26 cellular contexts compared by ENCODE assay signal in the genomic region with DNA sequence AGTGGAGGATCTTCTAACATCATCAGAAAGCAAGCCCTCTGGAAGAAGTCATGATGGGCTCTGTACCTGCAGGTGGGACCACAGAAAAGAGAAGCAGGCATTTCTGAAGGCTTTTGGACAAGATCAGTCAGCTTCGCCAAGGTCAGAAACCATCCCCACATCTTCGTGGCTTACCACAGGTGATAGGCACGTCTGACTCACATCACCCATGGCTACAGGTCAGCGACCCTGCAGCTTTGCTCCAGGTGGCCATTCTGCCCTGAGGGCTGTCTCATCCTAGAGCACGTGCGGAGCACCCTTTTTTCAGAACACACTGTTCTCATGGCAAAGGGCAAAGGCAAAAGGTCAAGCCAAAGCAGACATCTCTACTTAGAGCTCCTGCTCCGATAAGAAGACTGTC.
DNase-seq lines count a peak whose midpoint lies in the region; FAIRE-seq and TF ChIP-seq lines count a peak whose summit lies in the region.
"Had no signal": no experiment of that assay in that cellular context is flagged by ENCODE, and none has a peak within 500 bp of the region (broad histone marks: within the 10 kb centered on the region; RNA-seq: fewer than 3 reads in every experiment).

No MANE protein-coding gene starts in this region.

- no peak overlapping the region for H2BK12ac ChIP-seq in neuronal stem cell (ENCODE audit: low read length)

- no peak overlapping the region for H2BK15ac ChIP-seq in neuronal stem cell (ENCODE audit: low read length)

- no peak overlapping the region for H2BK120ac ChIP-seq in neuronal stem cell (ENCODE audit: low read depth, low read length)

- TF ChIP-seq CTCF in bronchial epithelial cell (IDR thresholded peaks at IDR 0.05; ENCODE audit: insufficient read depth, low read length, severe bottlenecking) (no peak), brain microvascular endothelial cell (IDR thresholded peaks at IDR 0.05; ENCODE audit: low read depth, low read length, missing control alignments) (no peak)

- no peak overlapping the region for H4K91ac ChIP-seq in neuronal stem cell (ENCODE audit: low read depth, low read length, poor library complexity)

- no peak overlapping the region for H2AK5ac ChIP-seq in neuronal stem cell (ENCODE audit: low read depth, low read length)

- no peak overlapping the region for H2BK5ac ChIP-seq in neuronal stem cell (ENCODE audit: low read length)

- peaks cover 0 to 5% of the 10 kb centered on the region in 2 donors for H3K9me3 ChIP-seq in neuronal stem cell (replicated peaks in 1 of 2; ENCODE audit: control insufficient read depth in 2 of 2, insufficient read depth in 1 of 2, low read depth in 1 of 2, low read length in 2 of 2)
- H3K9me3 ChIP-seq: BE2C, BLaER1 had no signal

- H3K18ac ChIP-seq in neuronal stem cell (ENCODE audit: low read length): no peak overlapping the region

- no peak for DNase-seq in bronchial epithelial cell (ENCODE audit: low read depth)
- no peak for DNase-seq in neuronal stem cell (ENCODE audit: low spot score)
- DNase-seq in brain microvascular endothelial cell: no peak
- no peak for DNase-seq in ureter (ENCODE audit: low spot score)
- DNase-seq in head of caudate nucleus: no peak
- DNase-seq: 8988T; ACHN; BE2C; C1 segment of cervical spinal cord; CD4-positive, alpha-beta memory T cell; CD4-positive, CD25-positive, alpha-beta regulatory T cell; CD8-positive, alpha-beta memory T cell; COR-L47; DMS 273 treated with DMSO at 0.1 percent for 48 hours; DMS153; DMS53; DMS79; DND-41; EL; GDM1 had no signal

- H4K8ac ChIP-seq in neuronal stem cell (ENCODE audit: low read depth, low read length): no peak overlapping the region

- no peaks in the 10 kb centered on the region for H3K36me3 ChIP-seq in bronchial epithelial cell (ENCODE audit: control insufficient read depth, insufficient read depth, low read length)
- H3K36me3 ChIP-seq in neuronal stem cell (replicated peaks in 1 of 2; ENCODE audit: control insufficient read depth in 2 of 2, insufficient read depth in 2 of 2, low read length in 2 of 2): no peaks in the 10 kb centered on the region
- no peaks in the 10 kb centered on the region for H3K36me3 ChIP-seq in brain microvascular endothelial cell (replicated peaks)
- H3K36me3 ChIP-seq: BE2C, BLaER1 had no signal

- peak overlapping the region; percentile 39 for H3K9ac ChIP-seq in neuronal stem cell (ENCODE audit: low read depth, low read length, poor library complexity)
- H3K9ac ChIP-seq: BLaER1 had no signal

- peak; percentile 40 for FAIRE-seq in bronchial epithelial cell (lab: Jason Lieb, UNC)
- FAIRE-seq: A204.1, GM12878, GM12892, GM18507, GM19239 had no signal

- H2AFZ ChIP-seq in neuronal stem cell (ENCODE audit: low read length): no peak overlapping the region

- intact Hi-C loops in head of caudate nucleus (cut with DNase I): no loop called here

- H3K4me3 ChIP-seq in bronchial epithelial cell (ENCODE audit: low read depth, low read length) (no peak overlapping the region), neuronal stem cell (ENCODE audit: low read length in 2 of 2) (no peak overlapping the region), brain microvascular endothelial cell (ENCODE audit: low read depth, low read length) (no peak overlapping the region)
- H3K4me3 ChIP-seq: BLaER1, GM12878 had no signal

- no peak overlapping the region for H3K4me2 ChIP-seq in neuronal stem cell (ENCODE audit: insufficient read depth, low read length, poor library complexity, severe bottlenecking)
- H3K4me2 ChIP-seq: BLaER1 had no signal

- H3K14ac ChIP-seq in neuronal stem cell (ENCODE audit: low read length): no peak overlapping the region

- no CpG with 5 or more reads among the region's 7 CpGs for WGBS in neuronal stem cell (ENCODE audit: extremely low coverage in 2 of 2, insufficient read length in 2 of 2, insufficient replicate concordance in 1 of 2), 2 donors

- H3K27ac ChIP-seq in neuronal stem cell (replicated peaks; ENCODE audit: low read length) (no peak overlapping the region), brain microvascular endothelial cell (no peak overlapping the region)
- H3K27ac ChIP-seq: BLaER1 had no signal

- H3K4ac ChIP-seq in neuronal stem cell (ENCODE audit: low read length): no peak overlapping the region

- no peaks in the 10 kb centered on the region for H3K79me1 ChIP-seq in neuronal stem cell (ENCODE audit: low read depth, low read length)

- in situ Hi-C loops in brain microvascular endothelial cell (cut with HindIII; ENCODE audit: low pct_ligation_motif_present, low sequenced_read_pairs): no loop called here

- H3K4me1 ChIP-seq in neuronal stem cell (ENCODE audit: control insufficient read depth in 2 of 2, insufficient read depth in 1 of 2, low read depth in 1 of 2, low read length in 2 of 2): no peaks in the 10 kb centered on the region
- H3K4me1 ChIP-seq: BE2C, BLaER1 had no signal

- H3K23ac ChIP-seq in neuronal stem cell (ENCODE audit: low read depth, low read length, poor library complexity): no peak overlapping the region

- H3K27me3 ChIP-seq in bronchial epithelial cell (ENCODE audit: control insufficient read depth, insufficient read depth, low read length): no peaks in the 10 kb centered on the region
- no peaks in the 10 kb centered on the region for H3K27me3 ChIP-seq in neuronal stem cell (ENCODE audit: control insufficient read depth in 3 of 3, insufficient read depth in 3 of 3, low read depth in 1 of 3, low read length in 3 of 3)
- H3K27me3 ChIP-seq in brain microvascular endothelial cell (replicated peaks): no peaks in the 10 kb centered on the region
- H3K27me3 ChIP-seq: BE2C, BLaER1 had no signal
